24 cellular contexts compared by ENCODE assay signal in genomic region chr5:175711472-175712312, GRCh38. TPM values are rescaled to one million over a fixed set of nuclear protein-coding genes. Genes with fewer than 3 reads are reported as not detected.
DNase-seq lines count a peak whose midpoint lies in the region; ATAC-seq and TF ChIP-seq lines count a peak whose summit lies in the region.
"Had no signal": no experiment of that assay in that cellular context is flagged by ENCODE, and none has a peak within 500 bp of the region (broad histone marks: within the 10 kb centered on the region; RNA-seq: fewer than 3 reads in every experiment).

No MANE protein-coding gene starts in this region.

- H3K27me3 ChIP-seq in colonic mucosa, result no peaks in the 10 kb centered on the region

- ATAC-seq in HG03280 (IDR thresholded peaks at IDR 0.05; ENCODE audit: unreplicated experiment), result no peak
- ATAC-seq: A549; CD8-positive, alpha-beta T cell; GM23338; PC-3 had no signal

- no peak overlapping the region for H3K4me3 Mint-ChIP-seq in activated naive CD4-positive, alpha-beta T cell treated with anti-CD3 and anti-CD28 coated beads, Interleukin-2, amount 10 ng/mL, durations not matched to agents 7 days and 5 days
- no peak overlapping the region for H3K4me3 Mint-ChIP-seq in nephron progenitor cell
- H3K4me3 Mint-ChIP-seq: CD8-positive, alpha-beta T cell; GM23338; IgD-negative memory B cell had no signal

- H3K9ac ChIP-seq in colonic mucosa (ENCODE audit: low read depth in 2 of 2, low read length in 2 of 2), result no peak overlapping the region

- TF ChIP-seq CTCF in nephron progenitor cell (IDR thresholded peaks at IDR 0.05), result no peak
- no peak for TF ChIP-seq CTCF in colonic mucosa (IDR thresholded peaks at IDR 0.05)

- no peaks in the 10 kb centered on the region for H3K4me1 ChIP-seq in colonic mucosa
- H3K4me1 ChIP-seq: A549 had no signal

- peaks cover 22% of the 10 kb centered on the region for H3K9me3 Mint-ChIP-seq in activated naive CD4-positive, alpha-beta T cell treated with anti-CD3 and anti-CD28 coated beads, Interleukin-2, amount 10 ng/mL, durations not matched to agents 7 days and 5 days
- peaks cover 70% of the 10 kb centered on the region for H3K9me3 Mint-ChIP-seq in nephron progenitor cell

- H3K4me1 Mint-ChIP-seq in activated naive CD4-positive, alpha-beta T cell treated with anti-CD3 and anti-CD28 coated beads, Interleukin-2, amount 10 ng/mL, durations not matched to agents 7 days and 5 days, result no peaks in the 10 kb centered on the region
- H3K4me1 Mint-ChIP-seq in nephron progenitor cell, result peaks cover 29% of the 10 kb centered on the region
- H3K4me1 Mint-ChIP-seq: IgD-negative memory B cell had no signal

- intact Hi-C loops in colonic mucosa (cut with DNase I), result no loop called here

- no peak overlapping the region for H3K4me3 ChIP-seq in colonic mucosa
- H3K4me3 ChIP-seq: A549, GM23338 had no signal

- peaks cover 26% of the 10 kb centered on the region for H3K36me3 Mint-ChIP-seq in activated naive CD4-positive, alpha-beta T cell treated with anti-CD3 and anti-CD28 coated beads, Interleukin-2, amount 10 ng/mL, durations not matched to agents 7 days and 5 days
- peaks cover 46% of the 10 kb centered on the region for H3K36me3 Mint-ChIP-seq in nephron progenitor cell (ENCODE audit: low read depth)
- H3K36me3 Mint-ChIP-seq: IgD-negative memory B cell had no signal

- H3K27ac ChIP-seq in caudate nucleus (ENCODE audit: low read depth, low read length) (peak overlapping the region; percentile 76), temporal lobe (ENCODE audit: low read depth, low read length) (peak overlapping the region; percentile 62), colonic mucosa (no peak overlapping the region), substantia nigra (ENCODE audit: low read depth, low read length, poor library complexity, severe bottlenecking) (no peak overlapping the region)
- H3K27ac ChIP-seq: A549 had no signal

- peak; percentile 16 for DNase-seq in activated naive CD4-positive, alpha-beta T cell treated with anti-CD3 and anti-CD28 coated beads, Interleukin-2, amount 10 ng/mL, durations not matched to agents 7 days and 5 days
- no peak for DNase-seq in activated naive CD4-positive, alpha-beta T cell (lab: John Stamatoyannopoulos, UW)
- DNase-seq in caudate nucleus (lab: John Stamatoyannopoulos, UW) (peak in 3 of 61 donors; percentile 28 to 44 (median 29)), nephron progenitor cell (no peak), colonic mucosa (no peak), substantia nigra (lab: John Stamatoyannopoulos, UW) (no peak)
- DNase-seq: Calu3; CD8-positive, alpha-beta T cell; GF-D8; HCEC 1CT; Karpas-422; NCI-H1048; NCI-H1436; NCI-H1930; NCI-H345; NCI-H526; PC-3; RPMI8226 had no signal

- H3K27me3 Mint-ChIP-seq in activated naive CD4-positive, alpha-beta T cell treated with anti-CD3 and anti-CD28 coated beads, Interleukin-2, amount 10 ng/mL, durations not matched to agents 7 days and 5 days, result peaks cover 13% of the 10 kb centered on the region
- H3K27me3 Mint-ChIP-seq in nephron progenitor cell (ENCODE audit: low read depth, poor library complexity), result peaks cover 25% of the 10 kb centered on the region

- CTCF ChIA-PET in activated naive CD4-positive, alpha-beta T cell treated with anti-CD3 and anti-CD28 coated beads, Interleukin-2, amount 10 ng/mL, durations not matched to agents 7 days and 5 days (lab: Charles Lee), result interaction anchor here (1.7 kb wide), 1 partner anchor 10 kb away, joined by 4 read pairs; no protein-coding TSS in a partner anchor

- no peaks in the 10 kb centered on the region for H3K9me3 ChIP-seq in colonic mucosa

- no peaks in the 10 kb centered on the region for H3K36me3 ChIP-seq in colonic mucosa

- peak overlapping the region; percentile 6 for H3K27ac Mint-ChIP-seq in activated naive CD4-positive, alpha-beta T cell treated with anti-CD3 and anti-CD28 coated beads, Interleukin-2, amount 10 ng/mL, durations not matched to agents 7 days and 5 days
- peak overlapping the region; percentile 41 for H3K27ac Mint-ChIP-seq in nephron progenitor cell
- H3K27ac Mint-ChIP-seq: CD8-positive, alpha-beta T cell; GM23338; IgD-negative memory B cell had no signal

RNA-seq across cellular contexts. Expression of gene HRH2, which starts 53.8 kb away (rescaled TPM):
- total RNA-seq in temporal lobe (3.0 TPM), colonic mucosa (under 1 TPM; 0.30 to 0.82 TPM)
- total RNA-seq: Calu3, MCF 10A, PC-3 had no signal

Comparison
In these comparisons a context has a peak if more than half of its experiments do, and no peak if none do; other contexts are left out.
1. H3K27ac ChIP-seq: peak in caudate nucleus (single experiment) and temporal lobe (single experiment); none in colonic mucosa (single experiment) and substantia nigra (single experiment).